10 cellular contexts compared by ENCODE assay signal in the genomic region with DNA sequence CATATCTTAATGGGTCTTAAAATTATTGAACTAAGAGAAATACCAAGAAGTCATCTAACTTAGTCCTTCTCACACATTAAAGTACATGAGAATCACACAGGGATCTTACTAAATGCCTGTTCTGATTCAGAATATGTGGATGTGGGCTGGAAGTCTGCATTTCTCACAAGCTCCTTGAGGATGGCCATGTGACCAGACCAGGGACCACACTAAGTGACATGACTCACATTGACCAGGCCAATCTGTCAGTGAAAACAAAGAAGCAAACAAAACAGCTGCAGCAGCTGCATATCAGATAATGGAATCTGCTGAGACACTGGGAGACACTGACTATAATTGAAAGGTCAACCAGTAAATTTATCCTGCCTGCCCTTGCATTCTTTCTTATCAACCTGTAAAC.
A peak's percentile ranks its signal among the peaks of the same experiment; 100 is the strongest.
DNase-seq lines count a peak whose midpoint lies in the region; ATAC-seq lines count a peak whose summit lies in the region.
"Had no signal": no experiment of that assay in that cellular context is flagged by ENCODE, and none has a peak within 500 bp of the region (broad histone marks: within the 10 kb centered on the region; RNA-seq: fewer than 3 reads in every experiment).

No MANE protein-coding gene starts in this region.

- DNase-seq in SJSA1 (ENCODE audit: low read depth in 1 of 2, low spot score in 2 of 2) (peak; percentile 48 to 54), glomerular visceral epithelial cell (ENCODE audit: extremely low spot score) (peak; percentile 67), skeletal muscle cell (ENCODE audit: low read depth) (peak; percentile 87), G401 (ENCODE audit: low spot score) (no peak), NCI-H1092 treated with DMSO at 0.1 percent for 48 hours (lab: John Stamatoyannopoulos, UW) (no peak), inferior parietal cortex (ENCODE audit: extremely low spot score) (no peak)
- DNase-seq: activated CD8-positive, alpha-beta memory T cell treated with anti-CD3 and anti-CD28 coated beads, Interleukin-2, amount 50 U/mL, for 48 hours; Calu3; NCI-H1694 treated with DMSO at 0.1 percent for 48 hours had no signal

- peak; percentile 77 for ATAC-seq in GM19463 (IDR thresholded peaks at IDR 0.05; ENCODE audit: unreplicated experiment)

- in situ Hi-C loops in G401 (cut with HindIII; ENCODE audit: low sequenced_read_pairs), result no loop called here

- no peaks in the 10 kb centered on the region for H3K9me3 ChIP-seq in SJSA1 (replicated peaks)

- no peak overlapping the region for H3K4me3 ChIP-seq in SJSA1
- H3K4me3 ChIP-seq in skeletal muscle cell (ENCODE audit: low read depth, low read length), result no peak overlapping the region

- H3K4me1 ChIP-seq in SJSA1 (replicated peaks), result peaks cover 5% of the 10 kb centered on the region; the same call in 1 of the 2 replicates

- H3K36me3 ChIP-seq in SJSA1, result no peaks in the 10 kb centered on the region

- no peak overlapping the region; the same call in 1 of the 2 replicates for H3K27ac ChIP-seq in SJSA1

- H3K27me3 ChIP-seq in SJSA1 (replicated peaks), result no peaks in the 10 kb centered on the region

Comparison
In these comparisons a context has a peak if more than half of its experiments do, and no peak if none do; other contexts are left out.
1. DNase-seq: peak in SJSA1 (2 of 2), glomerular visceral epithelial cell (single experiment) and skeletal muscle cell (single experiment); none in G401 (single experiment), NCI-H1092 treated with DMSO at 0.1 percent for 48 hours (single experiment) and inferior parietal cortex (single experiment).